Comparison of ENCODE assay signal across 19 cellular contexts in the genomic region with DNA sequence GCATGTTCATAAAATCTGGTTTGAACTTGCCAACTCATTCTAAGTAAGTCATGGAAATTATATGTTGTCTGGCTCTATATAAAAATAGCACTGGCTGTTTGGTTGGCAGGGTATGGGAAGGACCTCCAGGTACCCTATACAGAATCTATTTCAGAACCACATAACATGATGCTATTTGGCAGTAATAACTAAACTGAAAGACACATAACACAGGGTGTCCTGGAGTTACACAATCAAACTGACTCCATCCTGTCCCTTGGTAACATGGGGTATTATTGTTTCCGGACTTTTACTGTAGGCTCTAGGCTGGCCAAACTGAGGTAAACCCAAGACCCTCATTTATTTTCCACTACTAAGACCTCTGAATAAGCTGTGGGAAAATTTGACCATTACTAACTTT.
DNase-seq lines count a peak whose midpoint lies in the region; ATAC-seq, FAIRE-seq and TF ChIP-seq lines count a peak whose summit lies in the region.
"Had no signal": no experiment of that assay in that cellular context is flagged by ENCODE, and none has a peak within 500 bp of the region (broad histone marks: within the 10 kb centered on the region; RNA-seq: fewer than 3 reads in every experiment).

No MANE protein-coding gene starts in this region.

- intact Hi-C loops in ascending aorta (cut with DNase I) (loop anchor here (10.0 kb wide), 2 partner anchors 339 to 641 kb away; a partner anchor contains a TSS), left ventricle myocardium superior (cut with micrococcal nuclease) (no loop called here), kidney (cut with DNase I) (no loop called here)

- no peak overlapping the region for H3K4me3 Mint-ChIP-seq in stimulated activated effector memory CD8-positive, alpha-beta T cell treated with anti-CD3 and anti-CD28 coated beads, Interleukin-12 subunit alpha, Interleukin-12 subunit beta, amount 100 ng/mL, for 72 hours
- H3K4me3 Mint-ChIP-seq: effector memory CD8-positive, alpha-beta T cell; neural crest cell had no signal

- H3K9ac ChIP-seq in kidney (ENCODE audit: low read length in 2 of 2): no peak overlapping the region

- H3K36me3 ChIP-seq in ascending aorta: no peaks in the 10 kb centered on the region
- no peaks in the 10 kb centered on the region for H3K36me3 ChIP-seq in kidney (ENCODE audit: control insufficient read depth in 1 of 2, insufficient read depth in 2 of 2, low read length in 2 of 2)
- H3K36me3 ChIP-seq: adrenal gland had no signal

- no peaks in the 10 kb centered on the region for H3K4me1 Mint-ChIP-seq in stimulated activated effector memory CD8-positive, alpha-beta T cell treated with anti-CD3 and anti-CD28 coated beads, Interleukin-12 subunit alpha, Interleukin-12 subunit beta, amount 100 ng/mL, for 72 hours

- TF ChIP-seq EP300 in Ishikawa (IDR thresholded peaks at IDR 0.05; ENCODE audit: borderline replicate concordance): no peak

- no peaks in the 10 kb centered on the region for H3K27me3 ChIP-seq in ascending aorta
- H3K27me3 ChIP-seq: adrenal gland had no signal

- no peak for DNase-seq in ascending aorta (ENCODE audit: low spot score in 2 of 2)
- no peak for DNase-seq in left ventricle myocardium superior
- DNase-seq in stimulated activated effector memory CD8-positive, alpha-beta T cell treated with anti-CD3 and anti-CD28 coated beads, Interleukin-12 subunit alpha, Interleukin-12 subunit beta, amount 100 ng/mL, for 72 hours (ENCODE audit: low spot score in 2 of 2): no peak
- DNase-seq in iPS-NIHi11 (ENCODE audit: low spot score): no peak
- no peak for DNase-seq in kidney
- no peak for DNase-seq in MV-4-11 (lab: John Stamatoyannopoulos, UW)
- DNase-seq: adrenal gland; cerebellar nuclear complex; effector memory CD8-positive, alpha-beta T cell; HCEC 1CT; KBM-7; midbrain; NCI-H1092; NCI-H2081 treated with DMSO at 0.1 percent for 48 hours; NCI-H510A; stimulated activated naive CD4-positive, alpha-beta T cell had no signal

- no peak for TF ChIP-seq RAD21 in Ishikawa (IDR thresholded peaks at IDR 0.05; ENCODE audit: low read depth)

- peaks cover 5% of the 10 kb centered on the region for H3K36me3 Mint-ChIP-seq in stimulated activated effector memory CD8-positive, alpha-beta T cell treated with anti-CD3 and anti-CD28 coated beads, Interleukin-12 subunit alpha, Interleukin-12 subunit beta, amount 100 ng/mL, for 72 hours

- TF ChIP-seq CTCF in ascending aorta (IDR thresholded peaks at IDR 0.05) (no peak), kidney (IDR thresholded peaks at IDR 0.05; ENCODE audit: borderline replicate concordance, extremely low read depth, insufficient read depth) (no peak)

- FAIRE-seq in kidney (lab: Jason Lieb, UNC): no peak

- H3K27ac ChIP-seq in ascending aorta: peak overlapping the region; percentile 80 to 84
- H3K27ac ChIP-seq in kidney (ENCODE audit: low read depth in 2 of 2, low read length in 2 of 2): no peak overlapping the region

- H3K4me3 ChIP-seq in ascending aorta: no peak overlapping the region
- H3K4me3 ChIP-seq in kidney (ENCODE audit: low read length in 2 of 2): no peak overlapping the region
- H3K4me3 ChIP-seq: adrenal gland had no signal

- ATAC-seq in left ventricle myocardium superior (peak; percentile 89), GM21529 (IDR thresholded peaks at IDR 0.05; ENCODE audit: unreplicated experiment) (no peak)
- ATAC-seq in stimulated activated effector memory CD8-positive, alpha-beta T cell treated with anti-CD3 and anti-CD28 coated beads, Interleukin-12 subunit alpha, Interleukin-12 subunit beta, amount 100 ng/mL, for 72 hours: peak; percentile 24
- ATAC-seq: effector memory CD8-positive, alpha-beta T cell had no signal

- H3K4me1 ChIP-seq in ascending aorta (peaks cover 8 to 41% of the 10 kb centered on the region in 2 donors), kidney (ENCODE audit: control insufficient read depth in 1 of 2, insufficient read depth in 1 of 2, low read depth in 1 of 2, low read length in 2 of 2) (peaks cover 2 to 7% of the 10 kb centered on the region in 2 donors)

- H3K9me3 Mint-ChIP-seq in stimulated activated effector memory CD8-positive, alpha-beta T cell treated with anti-CD3 and anti-CD28 coated beads, Interleukin-12 subunit alpha, Interleukin-12 subunit beta, amount 100 ng/mL, for 72 hours: no peaks in the 10 kb centered on the region
- H3K9me3 Mint-ChIP-seq: effector memory CD8-positive, alpha-beta T cell; neural crest cell had no signal

- H3K9me3 ChIP-seq in ascending aorta: no peaks in the 10 kb centered on the region
- H3K9me3 ChIP-seq in kidney (ENCODE audit: control insufficient read depth in 1 of 2, low read length in 2 of 2): no peaks in the 10 kb centered on the region
- H3K9me3 ChIP-seq: adrenal gland had no signal

- H3K27ac Mint-ChIP-seq in stimulated activated effector memory CD8-positive, alpha-beta T cell treated with anti-CD3 and anti-CD28 coated beads, Interleukin-12 subunit alpha, Interleukin-12 subunit beta, amount 100 ng/mL, for 72 hours: no peak overlapping the region
- H3K27ac Mint-ChIP-seq: effector memory CD8-positive, alpha-beta T cell had no signal

TF ChIP-seq in Ishikawa, 13 proteins besides CTCF, POLR2A, EP300 and RAD21:
- TF ChIP-seq, protein P1, sequence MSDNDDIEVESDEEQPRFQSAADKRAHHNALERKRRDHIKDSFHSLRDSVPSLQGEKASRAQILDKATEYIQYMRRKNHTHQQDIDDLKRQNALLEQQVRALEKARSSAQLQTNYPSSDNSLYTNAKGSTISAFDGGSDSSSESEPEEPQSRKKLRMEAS (IDR thresholded peaks at IDR 0.05): no peak
- TF ChIP-seq CREB1 (IDR thresholded peaks at IDR 0.05; ENCODE audit: low read depth) (no peak), EGR1 (IDR thresholded peaks at IDR 0.05) (no peak), FOXM1 (IDR thresholded peaks at IDR 0.05; ENCODE audit: borderline replicate concordance, low read depth) (no peak), ZBTB7A (IDR thresholded peaks at IDR 0.05; ENCODE audit: low read depth) (no peak), CEBPB (IDR thresholded peaks at IDR 0.05) (0 out of 2 replicates have a peak, but pooled peaks have one; percentile 5), TEAD4 (IDR thresholded peaks at IDR 0.05) (no peak), TCF12 (IDR thresholded peaks at IDR 0.05; ENCODE audit: low read depth) (no peak)
- TF ChIP-seq, protein P2, sequence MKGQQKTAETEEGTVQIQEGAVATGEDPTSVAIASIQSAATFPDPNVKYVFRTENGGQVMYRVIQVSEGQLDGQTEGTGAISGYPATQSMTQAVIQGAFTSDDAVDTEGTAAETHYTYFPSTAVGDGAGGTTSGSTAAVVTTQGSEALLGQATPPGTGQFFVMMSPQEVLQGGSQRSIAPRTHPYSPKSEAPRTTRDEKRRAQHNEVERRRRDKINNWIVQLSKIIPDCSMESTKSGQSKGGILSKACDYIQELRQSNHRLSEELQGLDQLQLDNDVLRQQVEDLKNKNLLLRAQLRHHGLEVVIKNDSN (IDR thresholded peaks at IDR 0.05): no peak

Comparison
In these comparisons a context has a peak if more than half of its experiments do, and no peak if none do; other contexts are left out.
1. H3K27ac ChIP-seq: peak in ascending aorta (2 of 2); none in kidney (0 of 2).